ENCODE assay signal across 11 cellular contexts in genomic region chr17:31907342-31907975, GRCh38. TPM values are rescaled to one million over a fixed set of nuclear protein-coding genes. Genes with fewer than 3 reads are reported as not detected.
DNase-seq lines count a peak whose midpoint lies in the region; ATAC-seq, FAIRE-seq and TF ChIP-seq lines count a peak whose summit lies in the region.
"Had no signal": no experiment of that assay in that cellular context is flagged by ENCODE, and none has a peak within 500 bp of the region (broad histone marks: within the 10 kb centered on the region; RNA-seq: fewer than 3 reads in every experiment).

No MANE protein-coding gene starts in this region.

- no peaks in the 10 kb centered on the region for H3K9me3 Mint-ChIP-seq in osteocyte (ENCODE audit: unreplicated experiment)
- H3K9me3 Mint-ChIP-seq: brain had no signal

- no peak for TF ChIP-seq CTCF in choroid plexus epithelial cell (conservative IDR thresholded peaks at IDR 0.05; ENCODE audit: low read depth, low read length)
- no peak for TF ChIP-seq CTCF in pancreas (IDR thresholded peaks at IDR 0.05)
- TF ChIP-seq CTCF in brain microvascular endothelial cell (IDR thresholded peaks at IDR 0.05; ENCODE audit: low read depth, low read length, missing control alignments) = no peak
- TF ChIP-seq CTCF in osteocyte (IDR thresholded peaks at IDR 0.05) = no peak

- intact Hi-C loops in pancreas (cut with DNase I) = no loop called here

- no peak overlapping the region for H3K4me3 Mint-ChIP-seq in osteocyte (ENCODE audit: unreplicated experiment)

- DNase-seq in EH (ENCODE audit: low read depth) (peak; percentile 79), NCI-H1092 treated with DMSO at 0.1 percent for 48 hours (lab: John Stamatoyannopoulos, UW) (peak; percentile 8), choroid plexus epithelial cell (ENCODE audit: low read depth) (peak; percentile 76), pancreas (peak in 3 of 6 donors; percentile 15 to 53 (median 38)), brain microvascular endothelial cell (no peak), SKM-1 (lab: John Stamatoyannopoulos, UW; ENCODE audit: unreplicated experiment) (no peak), activated gamma-delta T cell treated with Interleukin-2 at 50 U/mL for 16 hours (no peak), osteocyte (ENCODE audit: extremely low spot score, unreplicated experiment) (no peak)
- DNase-seq: activated CD4-positive, CD25-positive, alpha-beta regulatory T cell; NCI-H774 had no signal

- no peaks in the 10 kb centered on the region for H3K27me3 ChIP-seq in pancreas
- H3K27me3 ChIP-seq in brain microvascular endothelial cell (replicated peaks) = no peaks in the 10 kb centered on the region

- peaks cover 6% of the 10 kb centered on the region for H3K27me3 Mint-ChIP-seq in osteocyte (ENCODE audit: unreplicated experiment)

- no peaks in the 10 kb centered on the region for H3K36me3 ChIP-seq in pancreas
- no peaks in the 10 kb centered on the region for H3K36me3 ChIP-seq in brain microvascular endothelial cell (replicated peaks)

- FAIRE-seq in pancreas (lab: Jason Lieb, UNC) = peak; percentile 17

- no peak overlapping the region for H3K4me3 ChIP-seq in choroid plexus epithelial cell (ENCODE audit: low read depth, low read length)
- no peak overlapping the region for H3K4me3 ChIP-seq in pancreas
- H3K4me3 ChIP-seq in brain microvascular endothelial cell (ENCODE audit: low read depth, low read length) = no peak overlapping the region

- in situ Hi-C loops in brain microvascular endothelial cell (cut with HindIII; ENCODE audit: low pct_ligation_motif_present, low sequenced_read_pairs) = no loop called here

- 6 to 9% methylated on average over 7 of the region's 7 CpGs for WGBS in pancreas, 2 donors

- no peaks in the 10 kb centered on the region for H3K4me1 ChIP-seq in pancreas

- H3K9me3 ChIP-seq in pancreas = no peaks in the 10 kb centered on the region

- no peaks in the 10 kb centered on the region for H3K36me3 Mint-ChIP-seq in osteocyte (ENCODE audit: unreplicated experiment)
- H3K36me3 Mint-ChIP-seq: brain had no signal

- no peak overlapping the region for H3K27ac Mint-ChIP-seq in osteocyte (ENCODE audit: unreplicated experiment)

- peaks cover 8% of the 10 kb centered on the region for H3K4me1 Mint-ChIP-seq in osteocyte (ENCODE audit: unreplicated experiment)

- H3K27ac ChIP-seq in pancreas (no peak overlapping the region), brain microvascular endothelial cell (no peak overlapping the region)

- ATAC-seq in pancreas = no peak

RNA-seq across cellular contexts. Expression of gene UTP6, which starts 6.0 kb away (rescaled TPM):
- total RNA-seq in pancreas (10 to 100 TPM; 17.5 to 32.2 (median 19.4) TPM), osteocyte (74.3 and 77.0 TPM in 2 replicates)
- polyA plus RNA-seq in pancreas = 10 to 100 TPM; 38.4 to 79.1 TPM

RNA-seq across cellular contexts. Expression of gene SUZ12, which starts 29.3 kb away (rescaled TPM):
- total RNA-seq in pancreas (10 to 100 TPM in 2 of 6 donors, 1 to 10 TPM in 4; 6.6 to 11.7 (median 7.7) TPM), osteocyte (25.4 and 27.5 TPM in 2 replicates)
- 10 to 100 TPM in 1 of 2 donors, 1 to 10 TPM in 1; 7.4 to 10.8 TPM for polyA plus RNA-seq in pancreas

RNA-seq across cellular contexts. Expression of gene COPRS, which starts 48.4 kb away (rescaled TPM):
- total RNA-seq in pancreas (10 to 100 TPM; 14.9 to 24.0 (median 17.8) TPM), osteocyte (51.2 and 52.9 TPM in 2 replicates)
- 10 to 100 TPM; 29.5 to 43.7 TPM for polyA plus RNA-seq in pancreas

Comparison
In these comparisons a context has a peak if more than half of its experiments do, and no peak if none do; other contexts are left out.
1. DNase-seq: peak in EH (single experiment), NCI-H1092 treated with DMSO at 0.1 percent for 48 hours (single experiment) and choroid plexus epithelial cell (single experiment); none in brain microvascular endothelial cell (single experiment), SKM-1 (single experiment), activated gamma-delta T cell treated with Interleukin-2 at 50 U/mL for 16 hours (single experiment) and osteocyte (single experiment).